15 cellular contexts compared by ENCODE assay signal in genomic region chr19:42996161-42996560, GRCh38. TPM values are rescaled to one million over a fixed set of nuclear protein-coding genes. Genes with fewer than 3 reads are reported as not detected.
"Had no signal": no experiment of that assay in that cellular context is flagged by ENCODE, and none has a peak within 500 bp of the region (broad histone marks: within the 10 kb centered on the region; RNA-seq: fewer than 3 reads in every experiment).

No MANE protein-coding gene starts in this region.

RNA-seq across cellular contexts. Expression of gene PSG11, which starts 30.1 kb away (rescaled TPM):
- total RNA-seq: stomach, subcutaneous adipose tissue, suprapubic skin, temporal lobe, testis, thoracic aorta, thyroid gland, tibial nerve, transverse colon, upper lobe of left lung, upper lobe of right lung, ureter, urinary bladder, uterus, vagina had no signal
- polyA plus RNA-seq: stomach, urinary bladder had no signal

RNA-seq across cellular contexts. Expression of gene PSG7, which starts 59.2 kb away (rescaled TPM):
- total RNA-seq: stomach, subcutaneous adipose tissue, temporal lobe, testis, thoracic aorta, thyroid gland, tibial nerve, transverse colon, upper lobe of left lung, upper lobe of right lung, ureter, urinary bladder, uterus, vagina had no signal
- polyA plus RNA-seq: stomach, urinary bladder had no signal
